In the genomic region with DNA sequence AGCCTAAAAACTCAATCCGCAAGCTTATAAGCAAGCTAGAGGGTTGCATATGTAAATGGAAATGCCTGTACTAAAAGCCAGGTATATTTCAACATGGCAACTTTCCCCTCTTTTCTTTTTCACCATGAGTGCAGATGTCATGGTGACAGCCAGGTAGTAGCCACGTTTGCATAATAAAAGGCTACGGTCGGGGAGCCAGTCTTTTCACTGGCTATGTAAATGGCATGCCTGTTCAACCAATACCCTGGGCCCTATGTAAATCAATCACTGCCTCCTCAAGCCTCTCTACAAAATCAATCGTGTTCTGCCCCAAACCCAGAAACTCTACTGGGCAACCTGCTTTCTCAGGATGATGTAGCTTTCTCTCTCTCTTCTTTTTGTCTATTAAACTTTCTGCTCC, we compare ENCODE assay signal across 7 cellular contexts.
"Had no signal": no experiment of that assay in that cellular context is flagged by ENCODE, and none has a peak within 500 bp of the region (broad histone marks: within the 10 kb centered on the region; RNA-seq: fewer than 3 reads in every experiment).

No MANE protein-coding gene starts in this region.

- ATAC-seq: HepG2 had no signal

- H2AFZ ChIP-seq: GM23248 had no signal

- DNase-seq: GM23248, H7, HCEC 1CT, KBM-7 had no signal

- H3K4me3 ChIP-seq: GM23248 had no signal

- H3K36me3 Mint-ChIP-seq: IgD-negative memory B cell had no signal

- H3K27ac Mint-ChIP-seq: IgD-negative memory B cell had no signal

- H3K27ac ChIP-seq: GM23248, KMS-11 had no signal

- H3K27me3 Mint-ChIP-seq: IgD-negative memory B cell had no signal

- H3K4me1 Mint-ChIP-seq: IgD-negative memory B cell had no signal

- H3K4me2 ChIP-seq: KMS-11 had no signal

- H3K9ac ChIP-seq: GM23248, KMS-11 had no signal
